ENCODE assay signal across 1 cellular context in genomic region chr12:121839993-121840761, GRCh38.
TF ChIP-seq lines count a peak whose summit lies in the region.

No MANE protein-coding gene starts in this region.

TF ChIP-seq in K562, 482 proteins besides CTCF, POLR2A, EP300 and RAD21 (continued from another document and continues in another):
- TF ChIP-seq ID3 (CRISPR knock-in tag; IDR thresholded peaks at IDR 0.05) = no peak
- TF ChIP-seq ID3 (tag; IDR thresholded peaks at IDR 0.05) = 0 out of 2 replicates have a peak, but pooled peaks have one; percentile 28
- TF ChIP-seq, protein P1, sequence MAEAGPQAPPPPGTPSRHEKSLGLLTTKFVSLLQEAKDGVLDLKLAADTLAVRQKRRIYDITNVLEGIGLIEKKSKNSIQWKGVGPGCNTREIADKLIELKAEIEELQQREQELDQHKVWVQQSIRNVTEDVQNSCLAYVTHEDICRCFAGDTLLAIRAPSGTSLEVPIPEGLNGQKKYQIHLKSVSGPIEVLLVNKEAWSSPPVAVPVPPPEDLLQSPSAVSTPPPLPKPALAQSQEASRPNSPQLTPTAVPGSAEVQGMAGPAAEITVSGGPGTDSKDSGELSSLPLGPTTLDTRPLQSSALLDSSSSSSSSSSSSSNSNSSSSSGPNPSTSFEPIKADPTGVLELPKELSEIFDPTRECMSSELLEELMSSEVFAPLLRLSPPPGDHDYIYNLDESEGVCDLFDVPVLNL (CRISPR knock-in tag; IDR thresholded peaks at IDR 0.05; ENCODE audit: low read depth) = no peak
- TF ChIP-seq ATF2 (CRISPR knock-in tag; IDR thresholded peaks at IDR 0.05) = no peak
- TF ChIP-seq ZNF239 (CRISPR knock-in tag; IDR thresholded peaks at IDR 0.05) = peak; percentile 98
- TF ChIP-seq FOXK2 (conservative IDR thresholded peaks at IDR 0.05 in 1 of 2, IDR thresholded peaks at IDR 0.05 in 1 of 2; ENCODE audit: low read depth in 2 of 2) = no peak
- no peak for TF ChIP-seq TCFL5 (CRISPR knock-in tag; conservative IDR thresholded peaks at IDR 0.05)
- no peak for TF ChIP-seq TEAD2 (tag; IDR thresholded peaks at IDR 0.05)
- TF ChIP-seq ZNF311 (CRISPR knock-in tag; IDR thresholded peaks at IDR 0.05) = no peak
- TF ChIP-seq ZNF197 (CRISPR knock-in tag; IDR thresholded peaks at IDR 0.05; ENCODE audit: low read depth) = no peak
- TF ChIP-seq FOXK1 (CRISPR knock-in tag; IDR thresholded peaks at IDR 0.05; ENCODE audit: borderline replicate concordance) = peak; percentile 87; the same call in 1 of the 2 replicates
- peak; percentile 90 for TF ChIP-seq CEBPG (CRISPR knock-in tag; IDR thresholded peaks at IDR 0.05)
- TF ChIP-seq CEBPG (tag; conservative IDR thresholded peaks at IDR 0.05 in 1 of 2, IDR thresholded peaks at IDR 0.05 in 1 of 2) = peak; percentile 86 to 95
- no peak for TF ChIP-seq RAD51 (IDR thresholded peaks at IDR 0.05; ENCODE audit: borderline replicate concordance, low read depth)
- TF ChIP-seq KLF16 (IDR thresholded peaks at IDR 0.05) = no peak
- no peak for TF ChIP-seq NR2C2 (CRISPR knock-in tag; IDR thresholded peaks at IDR 0.05)
- TF ChIP-seq NR2C2 (tag; IDR thresholded peaks at IDR 0.05) = peak; percentile 32; the same call in 1 of the 2 replicates
- TF ChIP-seq ZNF507 (tag; conservative IDR thresholded peaks at IDR 0.05) = no peak
- TF ChIP-seq NR1H2 (CRISPR knock-in tag; IDR thresholded peaks at IDR 0.05) = no peak
- TF ChIP-seq YY1 (IDR thresholded peaks at IDR 0.05; ENCODE audit: borderline replicate concordance in 1 of 3, control insufficient read depth in 1 of 3, extremely low read depth in 1 of 3, insufficient read depth in 3 of 3, insufficient read length in 1 of 3, insufficient replicate concordance in 2 of 3, low read depth in 1 of 3, low read length in 2 of 3) = no peak
- TF ChIP-seq ZNF76 (CRISPR knock-in tag; IDR thresholded peaks at IDR 0.05; ENCODE audit: borderline replicate concordance) = no peak
- TF ChIP-seq CREB1 (IDR thresholded peaks at IDR 0.05) = no peak
- TF ChIP-seq CREB1 (CRISPR knock-in tag; IDR thresholded peaks at IDR 0.05) = no peak
- TF ChIP-seq ZNF695 (CRISPR knock-in tag; IDR thresholded peaks at IDR 0.05) = no peak
- no peak for TF ChIP-seq ZNF212 (CRISPR knock-in tag; IDR thresholded peaks at IDR 0.05)
- no peak for TF ChIP-seq CBX2 (IDR thresholded peaks at IDR 0.05; ENCODE audit: insufficient read depth, low read length, poor library complexity, severe bottlenecking)
- no peak for TF ChIP-seq PTRF (tag; IDR thresholded peaks at IDR 0.05)
- TF ChIP-seq MCM7 (IDR thresholded peaks at IDR 0.05) = no peak
- TF ChIP-seq SMAD4 (CRISPR knock-in tag; conservative IDR thresholded peaks at IDR 0.05) = 0 out of 2 replicates have a peak, but pooled peaks have one; percentile 6
- peak in 1 of 2 experiments; percentile 30; a peak in 1 of 4 replicates for TF ChIP-seq HDAC1 (IDR thresholded peaks at IDR 0.05)
- no peak for TF ChIP-seq ZNF584 (CRISPR knock-in tag; IDR thresholded peaks at IDR 0.05; ENCODE audit: low read depth)
- TF ChIP-seq PHB (CRISPR knock-in tag; IDR thresholded peaks at IDR 0.05) = 0 out of 2 replicates have a peak, but pooled peaks have one; percentile 68
- TF ChIP-seq LCOR (CRISPR knock-in tag; IDR thresholded peaks at IDR 0.05) = no peak
- no peak for TF ChIP-seq CAMTA2 (CRISPR knock-in tag; conservative IDR thresholded peaks at IDR 0.05)
- no peak for TF ChIP-seq ZNF436 (CRISPR knock-in tag; IDR thresholded peaks at IDR 0.05)
- no peak for TF ChIP-seq ZNF12 (CRISPR knock-in tag; IDR thresholded peaks at IDR 0.05)
- TF ChIP-seq RUNX1 (IDR thresholded peaks at IDR 0.05; ENCODE audit: low read depth) = no peak
- TF ChIP-seq, protein P2, sequence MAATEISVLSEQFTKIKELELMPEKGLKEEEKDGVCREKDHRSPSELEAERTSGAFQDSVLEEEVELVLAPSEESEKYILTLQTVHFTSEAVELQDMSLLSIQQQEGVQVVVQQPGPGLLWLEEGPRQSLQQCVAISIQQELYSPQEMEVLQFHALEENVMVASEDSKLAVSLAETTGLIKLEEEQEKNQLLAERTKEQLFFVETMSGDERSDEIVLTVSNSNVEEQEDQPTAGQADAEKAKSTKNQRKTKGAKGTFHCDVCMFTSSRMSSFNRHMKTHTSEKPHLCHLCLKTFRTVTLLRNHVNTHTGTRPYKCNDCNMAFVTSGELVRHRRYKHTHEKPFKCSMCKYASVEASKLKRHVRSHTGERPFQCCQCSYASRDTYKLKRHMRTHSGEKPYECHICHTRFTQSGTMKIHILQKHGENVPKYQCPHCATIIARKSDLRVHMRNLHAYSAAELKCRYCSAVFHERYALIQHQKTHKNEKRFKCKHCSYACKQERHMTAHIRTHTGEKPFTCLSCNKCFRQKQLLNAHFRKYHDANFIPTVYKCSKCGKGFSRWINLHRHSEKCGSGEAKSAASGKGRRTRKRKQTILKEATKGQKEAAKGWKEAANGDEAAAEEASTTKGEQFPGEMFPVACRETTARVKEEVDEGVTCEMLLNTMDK (IDR thresholded peaks at IDR 0.05; ENCODE audit: borderline replicate concordance, insufficient read depth, low read depth, low read length, poor library complexity, severe bottlenecking) = no peak
- TF ChIP-seq BCLAF1 (IDR thresholded peaks at IDR 0.05; ENCODE audit: borderline replicate concordance in 1 of 2, control insufficient read depth in 1 of 2, low read depth in 2 of 2, low read length in 1 of 2) = no peak
- TF ChIP-seq ZNF384 (IDR thresholded peaks at IDR 0.05; ENCODE audit: low read depth, low read length) = no peak
- TF ChIP-seq GATAD2A (IDR thresholded peaks at IDR 0.05) = no peak
- TF ChIP-seq ELF4 (CRISPR knock-in tag; IDR thresholded peaks at IDR 0.05) = 0 out of 2 replicates have a peak, but pooled peaks have one; percentile 37
- no peak for TF ChIP-seq BRD4 (IDR thresholded peaks at IDR 0.05)
- TF ChIP-seq NR3C1 (CRISPR knock-in tag; IDR thresholded peaks at IDR 0.05) = no peak
- TF ChIP-seq, protein P3, sequence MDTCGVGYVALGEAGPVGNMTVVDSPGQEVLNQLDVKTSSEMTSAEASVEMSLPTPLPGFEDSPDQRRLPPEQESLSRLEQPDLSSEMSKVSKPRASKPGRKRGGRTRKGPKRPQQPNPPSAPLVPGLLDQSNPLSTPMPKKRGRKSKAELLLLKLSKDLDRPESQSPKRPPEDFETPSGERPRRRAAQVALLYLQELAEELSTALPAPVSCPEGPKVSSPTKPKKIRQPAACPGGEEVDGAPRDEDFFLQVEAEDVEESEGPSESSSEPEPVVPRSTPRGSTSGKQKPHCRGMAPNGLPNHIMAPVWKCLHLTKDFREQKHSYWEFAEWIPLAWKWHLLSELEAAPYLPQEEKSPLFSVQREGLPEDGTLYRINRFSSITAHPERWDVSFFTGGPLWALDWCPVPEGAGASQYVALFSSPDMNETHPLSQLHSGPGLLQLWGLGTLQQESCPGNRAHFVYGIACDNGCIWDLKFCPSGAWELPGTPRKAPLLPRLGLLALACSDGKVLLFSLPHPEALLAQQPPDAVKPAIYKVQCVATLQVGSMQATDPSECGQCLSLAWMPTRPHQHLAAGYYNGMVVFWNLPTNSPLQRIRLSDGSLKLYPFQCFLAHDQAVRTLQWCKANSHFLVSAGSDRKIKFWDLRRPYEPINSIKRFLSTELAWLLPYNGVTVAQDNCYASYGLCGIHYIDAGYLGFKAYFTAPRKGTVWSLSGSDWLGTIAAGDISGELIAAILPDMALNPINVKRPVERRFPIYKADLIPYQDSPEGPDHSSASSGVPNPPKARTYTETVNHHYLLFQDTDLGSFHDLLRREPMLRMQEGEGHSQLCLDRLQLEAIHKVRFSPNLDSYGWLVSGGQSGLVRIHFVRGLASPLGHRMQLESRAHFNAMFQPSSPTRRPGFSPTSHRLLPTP (IDR thresholded peaks at IDR 0.05; ENCODE audit: borderline replicate concordance, extremely low read depth, insufficient read length) = no peak
- no peak for TF ChIP-seq CCNT2 (IDR thresholded peaks at IDR 0.05; ENCODE audit: borderline replicate concordance, extremely low read depth, insufficient read length, low read depth, low read length)
- TF ChIP-seq JUN (IDR thresholded peaks at IDR 0.05; ENCODE audit: borderline replicate concordance, low read depth, low read length) = no peak
- TF ChIP-seq JUN (CRISPR knock-in tag; IDR thresholded peaks at IDR 0.05; ENCODE audit: borderline replicate concordance) = peak; percentile 78; the same call in 1 of the 2 replicates
- no peak for TF ChIP-seq CBX5 (IDR thresholded peaks at IDR 0.05; ENCODE audit: borderline replicate concordance, low read depth)
- 0 out of 4 replicates have a peak, but pooled peaks of 1 of the 2 experiments have one; percentile 76 for TF ChIP-seq FOXA3 (CRISPR knock-in tag; conservative IDR thresholded peaks at IDR 0.05 in 1 of 2, IDR thresholded peaks at IDR 0.05 in 1 of 2)
- TF ChIP-seq BCL6 (CRISPR knock-in tag; IDR thresholded peaks at IDR 0.05) = no peak
- no peak for TF ChIP-seq ZNF184 (CRISPR knock-in tag; IDR thresholded peaks at IDR 0.05)
- TF ChIP-seq CHCHD3 (CRISPR knock-in tag; IDR thresholded peaks at IDR 0.05) = no peak
- TF ChIP-seq YBX1 (IDR thresholded peaks at IDR 0.05) = no peak
- no peak for TF ChIP-seq KAT2B (IDR thresholded peaks at IDR 0.05; ENCODE audit: low read depth, low read length)
- TF ChIP-seq NFXL1 (CRISPR knock-in tag; IDR thresholded peaks at IDR 0.05) = no peak
- TF ChIP-seq PHTF2 (CRISPR knock-in tag; IDR thresholded peaks at IDR 0.05) = no peak
- TF ChIP-seq MYNN (IDR thresholded peaks at IDR 0.05) = no peak
- no peak for TF ChIP-seq MYNN (CRISPR knock-in tag; IDR thresholded peaks at IDR 0.05)
- TF ChIP-seq ZFX (CRISPR knock-in tag; IDR thresholded peaks at IDR 0.05) = peak; percentile 9; the same call in 1 of the 2 replicates
- peak; percentile 43; the same call in 1 of the 2 replicates for TF ChIP-seq DPF2 (IDR thresholded peaks at IDR 0.05)
- no peak for TF ChIP-seq NR2C1 (IDR thresholded peaks at IDR 0.05)
- peak; percentile 41; the same call in 1 of the 2 replicates for TF ChIP-seq NR2C1 (tag; IDR thresholded peaks at IDR 0.05)
- no peak for TF ChIP-seq ZBTB33 (CRISPR knock-in tag; IDR thresholded peaks at IDR 0.05)
- TF ChIP-seq ILK (tag; IDR thresholded peaks at IDR 0.05; ENCODE audit: borderline replicate concordance, low read depth) = no peak
- TF ChIP-seq DMBX1 (CRISPR knock-in tag; IDR thresholded peaks at IDR 0.05; ENCODE audit: borderline replicate concordance) = no peak
- TF ChIP-seq TAF1 (IDR thresholded peaks at IDR 0.05; ENCODE audit: control insufficient read depth, extremely low read depth, insufficient read depth, low read length, severe bottlenecking) = no peak
- TF ChIP-seq SMAD2 (IDR thresholded peaks at IDR 0.05; ENCODE audit: low read depth, low read length) = no peak
- TF ChIP-seq KAT8 (IDR thresholded peaks at IDR 0.05; ENCODE audit: low read depth) = no peak
